In genomic region chr10:86535057-86535882, GRCh38 we compare ENCODE assay signal across 1 cellular context.
A peak's percentile ranks its signal among the peaks of the same experiment; 100 is the strongest.
TF ChIP-seq lines count a peak whose summit lies in the region.

No MANE protein-coding gene starts in this region.

TF ChIP-seq in K562, 482 proteins besides CTCF, POLR2A, EP300 and RAD21 (continued from another document and continues in another):
- TF ChIP-seq UBTF (IDR thresholded peaks at IDR 0.05; ENCODE audit: borderline replicate concordance in 1 of 2, low read depth in 2 of 2, low read length in 2 of 2) (0 out of 4 replicates have a peak, but pooled peaks of 1 of the 2 experiments have one; percentile 41), THRA (IDR thresholded peaks at IDR 0.05) (no peak), SAFB (IDR thresholded peaks at IDR 0.05; ENCODE audit: borderline replicate concordance, low read depth, low read length) (0 out of 2 replicates have a peak, but pooled peaks have one; percentile 20), ZNF668 (CRISPR knock-in tag; IDR thresholded peaks at IDR 0.05) (no peak), POLR3G (IDR thresholded peaks at IDR 0.05; ENCODE audit: extremely low read depth, insufficient read length, insufficient replicate concordance) (no peak), PHF8 (IDR thresholded peaks at IDR 0.05; ENCODE audit: borderline replicate concordance, low read length) (peak; percentile 36; the same call in 1 of the 2 replicates), ZNF518B (CRISPR knock-in tag; IDR thresholded peaks at IDR 0.05) (no peak), ARHGAP35 (IDR thresholded peaks at IDR 0.05; ENCODE audit: partially characterized antibody) (no peak), CCNT2 (IDR thresholded peaks at IDR 0.05; ENCODE audit: borderline replicate concordance, extremely low read depth, insufficient read length, low read depth, low read length) (peak; percentile 24), ZNF384 (IDR thresholded peaks at IDR 0.05; ENCODE audit: low read depth, low read length) (no peak), ZNF316 (IDR thresholded peaks at IDR 0.05) (no peak), POLR2G (IDR thresholded peaks at IDR 0.05; ENCODE audit: low read depth, low read length) (peak; percentile 78), ZFP36 (IDR thresholded peaks at IDR 0.05; ENCODE audit: low read depth, low read length, partially characterized antibody) (no peak), RNF219 (CRISPR knock-in tag; IDR thresholded peaks at IDR 0.05) (no peak), CREB1 (IDR thresholded peaks at IDR 0.05) (0 out of 2 replicates have a peak, but pooled peaks have one; percentile 19), CREB1 (CRISPR knock-in tag; IDR thresholded peaks at IDR 0.05) (no peak), ARNT (IDR thresholded peaks at IDR 0.05) (no peak), RBFOX2 (IDR thresholded peaks at IDR 0.05; ENCODE audit: low read depth, low read length) (peak; percentile 75), SMARCA5 (IDR thresholded peaks at IDR 0.05) (no peak), GABPB1 (CRISPR knock-in tag; IDR thresholded peaks at IDR 0.05) (0 out of 2 replicates have a peak, but pooled peaks have one; percentile 14), ZNF407 (IDR thresholded peaks at IDR 0.05; ENCODE audit: low read depth) (no peak), CTBP1 (IDR thresholded peaks at IDR 0.05; ENCODE audit: borderline replicate concordance) (peak; percentile 39; the same call in 1 of the 2 replicates), ZFP91 (CRISPR knock-in tag; IDR thresholded peaks at IDR 0.05) (no peak), NFATC3 (IDR thresholded peaks at IDR 0.05) (no peak), HMBOX1 (IDR thresholded peaks at IDR 0.05) (0 out of 2 replicates have a peak, but pooled peaks have one; percentile 28), ILF3 (IDR thresholded peaks at IDR 0.05; ENCODE audit: borderline replicate concordance) (no peak), HNRNPL (IDR thresholded peaks at IDR 0.05; ENCODE audit: low read depth, low read length) (peak; percentile 59; the same call in 1 of the 2 replicates), ADNP (tag; IDR thresholded peaks at IDR 0.05) (no peak), HMGXB4 (CRISPR knock-in tag; IDR thresholded peaks at IDR 0.05) (no peak)
